In genomic region chr16:1913327-1914083, GRCh38 we compare ENCODE assay signal across 12 cellular contexts. TPM values are rescaled to one million over a fixed set of nuclear protein-coding genes. Genes with fewer than 3 reads are reported as not detected.
DNase-seq lines count a peak whose midpoint lies in the region; ATAC-seq and TF ChIP-seq lines count a peak whose summit lies in the region.
"Had no signal": no experiment of that assay in that cellular context is flagged by ENCODE, and none has a peak within 500 bp of the region (broad histone marks: within the 10 kb centered on the region; RNA-seq: fewer than 3 reads in every experiment).

No MANE protein-coding gene starts in this region.

- peak overlapping the region; percentile 10 for H3K27ac ChIP-seq in duodenal mucosa (ENCODE audit: low read depth, low read length)
- H3K27ac ChIP-seq in prostate gland = no peak overlapping the region
- H3K27ac ChIP-seq: neutrophil had no signal

- TF ChIP-seq CTCF in prostate gland (IDR thresholded peaks at IDR 0.05) = no peak

- peak overlapping the region; percentile 32 to 43 for H3K9ac ChIP-seq in duodenal mucosa (ENCODE audit: low read depth in 1 of 2, low read length in 2 of 2)

- peaks cover 40% of the 10 kb centered on the region for H3K27me3 ChIP-seq in H7 (ENCODE audit: control insufficient read depth, insufficient read depth, low read length)
- H3K27me3 ChIP-seq in duodenal mucosa (ENCODE audit: control insufficient read depth in 1 of 2, insufficient read depth in 2 of 2, low read length in 2 of 2) = peaks cover 24 to 26% of the 10 kb centered on the region in 2 donors
- peaks cover 15% of the 10 kb centered on the region for H3K27me3 ChIP-seq in prostate gland (replicated peaks; ENCODE audit: insufficient read depth)

- TF ChIP-seq POLR2A in prostate gland (IDR thresholded peaks at IDR 0.05) = no peak

- H3K9me3 ChIP-seq in duodenal mucosa (ENCODE audit: control insufficient read depth in 1 of 2, low read length in 2 of 2) = no peaks in the 10 kb centered on the region
- no peaks in the 10 kb centered on the region for H3K9me3 ChIP-seq in prostate gland
- H3K9me3 ChIP-seq: neutrophil had no signal

- H3K36me3 ChIP-seq in H7 (replicated peaks; ENCODE audit: control insufficient read depth, insufficient read depth, low read length) (no peaks in the 10 kb centered on the region), duodenal mucosa (ENCODE audit: control insufficient read depth in 1 of 2, insufficient read depth in 2 of 2, low read length in 2 of 2) (no peaks in the 10 kb centered on the region), prostate gland (no peaks in the 10 kb centered on the region)
- H3K36me3 ChIP-seq: neutrophil had no signal

- H3K4me3 ChIP-seq in H7 (ENCODE audit: insufficient read depth, low read depth, low read length) (no peak overlapping the region), duodenal mucosa (ENCODE audit: low read depth in 1 of 2, low read length in 2 of 2) (peak overlapping the region in 1 of 2 donors; percentile 40), prostate gland (no peak overlapping the region)

- peak; percentile 66 for DNase-seq in H7
- peak; percentile 34 for DNase-seq in NCI-H187 treated with DMSO at 0.1 percent for 48 hours (lab: John Stamatoyannopoulos, UW)
- DNase-seq in prostate gland (ENCODE audit: low spot score) = peak; percentile 28
- DNase-seq in stimulated activated CD8-positive, alpha-beta memory T cell treated with anti-CD3 and anti-CD28 coated beads, Interleukin-4, amount 100 ng/mL, for 48 hours = no peak
- no peak for DNase-seq in foreskin melanocyte
- DNase-seq: activated CD4-positive, alpha-beta memory T cell treated with anti-CD3 and anti-CD28 coated beads, Interleukin-2, amount 10 ng/mL, durations not matched to agents 7 days and 5 days; activated naive CD4-positive, alpha-beta T cell treated with anti-CD3 and anti-CD28 coated beads, Interleukin-2, amount 10 ng/mL, durations not matched to agents 7 days and 5 days; MM.1S had no signal

- H3K4me1 ChIP-seq in duodenal mucosa (ENCODE audit: control insufficient read depth in 1 of 2, insufficient read depth in 2 of 2, low read length in 2 of 2) = peaks cover 31 to 33% of the 10 kb centered on the region in 2 donors
- H3K4me1 ChIP-seq in prostate gland (replicated peaks) = no peaks in the 10 kb centered on the region

- ATAC-seq in GM21786 (IDR thresholded peaks at IDR 0.05; ENCODE audit: unreplicated experiment) = no peak

- intact Hi-C loops in prostate gland (cut with DNase I) = no loop called here

- WGBS in prostate gland = 35% methylated on average over 20 of the region's 21 CpGs

RNA-seq across cellular contexts. Expression of gene HS3ST6, which starts 4.7 kb away (rescaled TPM):
- not detected in 2 replicates for total RNA-seq in H7 (2014; rRNA removed; shearing (Covaris generic))
- under 1 TPM; 0.77 to 0.91 TPM for total RNA-seq in prostate gland
- total RNA-seq: activated CD4-positive, alpha-beta memory T cell treated with anti-CD3 and anti-CD28 coated beads, Interleukin-2, amount 10 ng/mL, durations not matched to agents 7 days and 5 days; chondrocyte had no signal

RNA-seq across cellular contexts. Expression of gene MSRB1, which starts 29.5 kb away (rescaled TPM):
- 13.2 and 16.1 TPM in 2 replicates for total RNA-seq in H7 (2014; rRNA removed; shearing (Covaris generic))
- 10 to 100 TPM; 11.0 to 12.4 TPM for total RNA-seq in prostate gland

RNA-seq across cellular contexts. Expression of gene RPL3L, which starts 41.0 kb away (rescaled TPM):
- total RNA-seq in H7 (2014; rRNA removed; shearing (Covaris generic)) = 0.44 TPM in 1 of 2 replicates, not detected in the other
- under 1 TPM; 0.51 to 0.82 TPM for total RNA-seq in prostate gland
- total RNA-seq: activated CD4-positive, alpha-beta memory T cell treated with anti-CD3 and anti-CD28 coated beads, Interleukin-2, amount 10 ng/mL, durations not matched to agents 7 days and 5 days; chondrocyte had no signal

RNA-seq across cellular contexts. Expression of gene MEIOB, which starts 41.5 kb away (rescaled TPM):
- 6.4 and 7.9 TPM in 2 replicates for total RNA-seq in H7 (2014; rRNA removed; shearing (Covaris generic))
- total RNA-seq in prostate gland = 10 to 100 TPM in 1 of 2 donors, not detected in 1; 14.4 TPM

RNA-seq across cellular contexts. Expression of gene NDUFB10, which starts 45.8 kb away (rescaled TPM):
- 305 and 403 TPM in 2 replicates for total RNA-seq in H7 (2014; rRNA removed; shearing (Covaris generic))
- 100 to 1,000 TPM; 172 to 333 TPM for total RNA-seq in prostate gland

Comparison
In these comparisons a context has a peak if more than half of its experiments do, and no peak if none do; other contexts are left out.
1. DNase-seq: peak in H7 (single experiment), NCI-H187 treated with DMSO at 0.1 percent for 48 hours (single experiment) and prostate gland (single experiment); none in stimulated activated CD8-positive, alpha-beta memory T cell treated with anti-CD3 and anti-CD28 coated beads, Interleukin-4, amount 100 ng/mL, for 48 hours (single experiment) and foreskin melanocyte (single experiment).